9 cellular contexts compared by ENCODE assay signal in genomic region chr4:82569727-82570126, GRCh38. TPM values are rescaled to one million over a fixed set of nuclear protein-coding genes. Genes with fewer than 3 reads are reported as not detected.
"Had no signal": no experiment of that assay in that cellular context is flagged by ENCODE, and none has a peak within 500 bp of the region (broad histone marks: within the 10 kb centered on the region; RNA-seq: fewer than 3 reads in every experiment).

No MANE protein-coding gene starts in this region.

- H3K27ac Mint-ChIP-seq: HFFc6 had no signal

- H3K36me3 ChIP-seq: HAP-1 had no signal

- DNase-seq: GM23248, H7, HFFc6, IMR-90, KG1 had no signal

- H3K9me3 ChIP-seq: HAP-1 had no signal

- H3K9me3 Mint-ChIP-seq: HFFc6 had no signal

- H3K27ac ChIP-seq: GM23248, HL-60 had no signal

- H3K4me1 ChIP-seq: HAP-1 had no signal

- H3K4me3 ChIP-seq: GM23248, HAP-1, K562 had no signal

- H3K9ac ChIP-seq: GM23248 had no signal

- FAIRE-seq: K562 had no signal

- H2AFZ ChIP-seq: GM23248 had no signal

- H3K4me3 Mint-ChIP-seq: HFFc6 had no signal

- ATAC-seq: HCT116, K562 had no signal

RNA-seq across cellular contexts. Expression of gene TMEM150C, which starts 7.9 kb away (rescaled TPM):
- total RNA-seq: HFFc6 had no signal
- polyA plus RNA-seq: K562 had no signal
